ENCODE assay signal across 8 cellular contexts in genomic region chr2:19868705-19869550, GRCh38. TPM values are rescaled to one million over a fixed set of nuclear protein-coding genes. Genes with fewer than 3 reads are reported as not detected.
DNase-seq lines count a peak whose midpoint lies in the region; ATAC-seq lines count a peak whose summit lies in the region.

No MANE protein-coding gene starts in this region.

- DNase-seq in DMS153 treated with DMSO at 0.1 percent for 48 hours (lab: John Stamatoyannopoulos, UW; ENCODE audit: unreplicated experiment) (peak; percentile 57), NCI-H128 (lab: John Stamatoyannopoulos, UW; ENCODE audit: unreplicated experiment) (peak; percentile 21), activated T-helper 1 cell treated with Interleukin-2 at 50 U/mL for 16 hours (ENCODE audit: low read depth) (peak; percentile 58), Right ventricle myocardium superior (peak; percentile 77), retina (peak; percentile 85), cortex of kidney (lab: John Stamatoyannopoulos, UW) (no peak), NCI-H446 (lab: John Stamatoyannopoulos, UW) (no peak)

- ATAC-seq in GM21515 (IDR thresholded peaks at IDR 0.05; ENCODE audit: unreplicated experiment) = peak; percentile 87
- peak; percentile 82 for ATAC-seq in Right ventricle myocardium superior (ENCODE audit: poor library complexity)

- intact Hi-C loops in Right ventricle myocardium superior (cut with DNase I) = loop anchor here (10.0 kb wide), 3 partner anchors 514 to 1484 kb away; partner anchors contain the start of gene OSR1

RNA-seq across cellular contexts. Expression of gene TTC32, which starts 32.9 kb away (rescaled TPM):
- 3.3 TPM for total RNA-seq in Right ventricle myocardium superior

Comparison
In these comparisons a context has a peak if more than half of its experiments do, and no peak if none do; other contexts are left out.
1. DNase-seq: peak in DMS153 treated with DMSO at 0.1 percent for 48 hours (single experiment), NCI-H128 (single experiment), activated T-helper 1 cell treated with Interleukin-2 at 50 U/mL for 16 hours (single experiment), Right ventricle myocardium superior (single experiment) and retina (single experiment); none in cortex of kidney (single experiment) and NCI-H446 (0 of 2).